ENCODE assay signal across 17 cellular contexts in the genomic region with DNA sequence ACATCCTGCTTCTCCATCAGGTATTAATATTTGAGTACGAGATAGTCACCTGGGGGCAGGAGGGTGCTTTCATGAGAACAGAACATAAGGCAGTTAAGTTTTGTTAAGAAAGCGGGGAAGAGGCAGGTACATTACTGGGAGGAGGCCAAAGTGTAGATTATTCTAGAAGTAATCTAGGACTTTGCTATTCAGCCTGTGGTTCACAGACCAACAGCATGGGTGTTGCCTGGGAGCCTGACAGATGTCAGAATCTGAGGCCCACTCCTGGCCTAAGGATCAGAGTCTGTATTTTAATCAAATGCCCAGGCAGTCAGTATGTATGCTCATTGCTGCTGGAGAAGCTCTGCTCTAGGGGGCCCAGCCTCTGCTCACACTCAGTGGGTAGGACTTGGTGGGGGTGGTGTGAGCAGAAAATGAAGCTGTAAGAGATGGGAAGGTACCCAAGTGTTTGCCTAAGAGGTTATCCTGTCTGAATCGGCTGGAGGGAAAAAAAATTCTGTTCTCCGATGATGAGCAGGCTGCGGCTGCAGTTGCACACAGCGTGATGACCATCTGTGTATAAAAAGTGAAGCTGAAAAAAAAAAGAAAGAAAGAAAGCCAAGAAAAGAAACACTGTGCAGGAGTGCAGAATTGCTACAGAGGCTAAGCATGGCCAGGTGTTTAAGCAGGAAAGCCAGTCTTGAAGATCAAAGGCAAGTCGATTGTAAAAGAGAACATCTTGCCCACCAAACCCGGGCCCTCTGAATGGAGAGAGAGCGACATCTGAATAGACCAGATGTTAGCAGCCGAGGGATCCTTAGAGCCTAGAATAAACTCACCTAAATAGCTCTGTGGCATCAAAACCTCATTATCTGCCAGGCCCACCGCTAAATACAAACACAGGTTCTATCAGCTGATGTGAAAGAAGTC.
DNase-seq lines count a peak whose midpoint lies in the region; ATAC-seq, FAIRE-seq and TF ChIP-seq lines count a peak whose summit lies in the region.
"Had no signal": no experiment of that assay in that cellular context is flagged by ENCODE, and none has a peak within 500 bp of the region (broad histone marks: within the 10 kb centered on the region; RNA-seq: fewer than 3 reads in every experiment).

No MANE protein-coding gene starts in this region.

- no peaks in the 10 kb centered on the region for H3K36me3 ChIP-seq in OCI-LY7 (ENCODE audit: insufficient read depth, low read length)
- H3K36me3 ChIP-seq in small intestine (ENCODE audit: control insufficient read depth in 2 of 2, insufficient read depth in 2 of 2, low read length in 2 of 2), result no peaks in the 10 kb centered on the region
- H3K36me3 ChIP-seq: upper lobe of right lung had no signal

- H4K20me1 ChIP-seq in OCI-LY7 (ENCODE audit: insufficient read depth, low read length), result no peaks in the 10 kb centered on the region

- no peaks in the 10 kb centered on the region for H3K9me2 ChIP-seq in OCI-LY7 (ENCODE audit: insufficient read depth, low read length)
- H3K9me2 ChIP-seq: SK-N-SH had no signal

- H2AFZ ChIP-seq in OCI-LY7 (ENCODE audit: low read length), result peak overlapping the region; percentile 33; the same call in 1 of the 2 replicates

- H3K4me1 ChIP-seq in OCI-LY7 (ENCODE audit: insufficient read depth, low read length, poor library complexity, severe bottlenecking) (peaks cover 56% of the 10 kb centered on the region), small intestine (ENCODE audit: control insufficient read depth in 2 of 2, insufficient read depth in 1 of 2, low read depth in 1 of 2, low read length in 1 of 2) (no peaks in the 10 kb centered on the region)

- 52 to 67% (median 56%) methylated on average over 11 of the region's 11 CpGs for WGBS in small intestine, 3 donors

- peak overlapping the region; percentile 70 for H3K4me2 ChIP-seq in OCI-LY7 (ENCODE audit: low read length)
- H3K4me2 ChIP-seq: SK-N-SH had no signal

- POLR2A ChIA-PET in OCI-LY7 (lab: Charles Lee), result interaction anchor here (0.5 to 0.9 kb wide), 3 partner anchors 44 to 852 kb away, joined by 3 to 6 read pairs (median 3); no protein-coding TSS in a partner anchor

- TF ChIP-seq CTCF in OCI-LY7 (conservative IDR thresholded peaks at IDR 0.05; ENCODE audit: low read length), result no peak
- no peak for TF ChIP-seq CTCF in fibroblast of villous mesenchyme (IDR thresholded peaks at IDR 0.05; ENCODE audit: insufficient read depth, low read depth, low read length)

- CTCF ChIA-PET in OCI-LY7 (lab: Charles Lee; ENCODE audit: unreplicated experiment), result no interaction called here

- H3K79me2 ChIP-seq in OCI-LY7 (ENCODE audit: insufficient read depth, low read depth, low read length), result no peaks in the 10 kb centered on the region

- DNase-seq in NCI-H524 (lab: John Stamatoyannopoulos, UW) (peak; percentile 39 to 77), NCI-H524 treated with DMSO at 0.1 percent for 48 hours (lab: John Stamatoyannopoulos, UW) (no peak), OCI-LY7 (ENCODE audit: low spot score) (peak; percentile 94), fibroblast of villous mesenchyme (ENCODE audit: low read depth) (peak; percentile 11), small intestine (peak; percentile 68), KG1 (lab: John Stamatoyannopoulos, UW) (no peak)
- DNase-seq in activated CD4-positive, CD25-positive, alpha-beta regulatory T cell (lab: John Stamatoyannopoulos, UW), result no peak
- DNase-seq: 8988T; amygdala; endodermal cell; NCI-H1694 treated with DMSO at 0.1 percent for 48 hours; NCI-H510A; SK-N-SH; stimulated activated naive CD4-positive, alpha-beta T cell; upper lobe of right lung had no signal

- H3K4me3 ChIP-seq in OCI-LY7 (ENCODE audit: low read depth, low read length, poor library complexity, severe bottlenecking) (peak overlapping the region; percentile 30), fibroblast of villous mesenchyme (ENCODE audit: low read depth, low read length) (no peak overlapping the region), small intestine (ENCODE audit: low read depth in 1 of 2, low read length in 2 of 2) (no peak overlapping the region)
- H3K4me3 ChIP-seq: upper lobe of right lung had no signal

- no peak for ATAC-seq in HG03432 (IDR thresholded peaks at IDR 0.05; ENCODE audit: unreplicated experiment)
- ATAC-seq: HCT116, upper lobe of right lung had no signal

- H3K27ac ChIP-seq in OCI-LY7 (ENCODE audit: low read depth, low read length, poor library complexity, severe bottlenecking) (peak overlapping the region; percentile 92), small intestine (ENCODE audit: low read depth in 1 of 2, low read length in 1 of 2) (no peak overlapping the region)

- H3K9me3 ChIP-seq in OCI-LY7 (ENCODE audit: low read length) (0 out of 2 replicates have a peak, but pooled peaks cover 1% of the 10 kb centered on the region), small intestine (ENCODE audit: control insufficient read depth, low read depth) (no peaks in the 10 kb centered on the region)
- H3K9me3 ChIP-seq: SK-N-SH, upper lobe of right lung had no signal

- intact Hi-C loops in OCI-LY7 (cut with micrococcal nuclease; ENCODE audit: unreplicated experiment), result loop anchor here (5.0 to 10.0 kb wide), 4 partner anchors 145 to 1337 kb away; a partner anchor contains a TSS

- no peak for FAIRE-seq in small intestine (lab: Jason Lieb, UNC)

- BruUV-seq in OCI-LY7 (replicated peaks; lab: Mats Ljungman, UMichigan), result no TSS peak

- no peaks in the 10 kb centered on the region for H3K27me3 ChIP-seq in small intestine (ENCODE audit: control insufficient read depth in 2 of 2, insufficient read depth in 2 of 2, low read length in 2 of 2)
- H3K27me3 ChIP-seq: upper lobe of right lung had no signal

Comparison
In these comparisons a context has a peak if more than half of its experiments do, and no peak if none do; other contexts are left out.
1. DNase-seq: peak in NCI-H524 (2 of 2), OCI-LY7 (single experiment), fibroblast of villous mesenchyme (single experiment) and small intestine (single experiment); none in NCI-H524 treated with DMSO at 0.1 percent for 48 hours (single experiment), activated CD4-positive, CD25-positive, alpha-beta regulatory T cell (0 of 4) and KG1 (single experiment).